Comparison of ENCODE assay signal across 12 cellular contexts in genomic region chr17:61201211-61201610, GRCh38.
DNase-seq lines count a peak whose midpoint lies in the region; ATAC-seq and TF ChIP-seq lines count a peak whose summit lies in the region.
"Had no signal": no experiment of that assay in that cellular context is flagged by ENCODE, and none has a peak within 500 bp of the region (broad histone marks: within the 10 kb centered on the region; RNA-seq: fewer than 3 reads in every experiment).

No MANE protein-coding gene starts in this region.

- ATAC-seq in RWPE2 (ENCODE audit: low read depth): peak; percentile 80
- no peak for ATAC-seq in CD4-positive, alpha-beta T cell (ENCODE audit: poor library complexity)
- ATAC-seq: GM23338 had no signal

- intact Hi-C loops in CD4-positive, alpha-beta T cell (cut with DNase I, micrococcal nuclease): no loop called here

- H3K4me1 Mint-ChIP-seq in CD4-positive, alpha-beta T cell (ENCODE audit: low read depth): no peaks in the 10 kb centered on the region

- CTCF ChIA-PET in CD4-positive, alpha-beta T cell (lab: Charles Lee): no interaction called here

- POLR2A ChIA-PET in CD4-positive, alpha-beta T cell (lab: Charles Lee): no interaction called here

- H3K4me3 ChIP-seq in RWPE2 (ENCODE audit: severe bottlenecking) (no peak overlapping the region), fibroblast of mammary gland (ENCODE audit: control insufficient read depth, low read depth, low read length) (no peak overlapping the region), retinal pigment epithelial cell (ENCODE audit: low read length) (no peak overlapping the region)
- H3K4me3 ChIP-seq: colonic mucosa, GM23338, prostate gland had no signal

- DNase-seq in Daoy (ENCODE audit: low read depth) (peak; percentile 75), RWPE2 (ENCODE audit: low spot score) (no peak), fibroblast of mammary gland (ENCODE audit: low read depth) (peak; percentile 97), retinal pigment epithelial cell (ENCODE audit: low read depth) (peak; percentile 76), NCI-H1694 (lab: John Stamatoyannopoulos, UW) (no peak), GM19238 (ENCODE audit: insufficient read length, low spot score) (no peak)
- no peak for DNase-seq in CD4-positive, alpha-beta T cell
- no peak for DNase-seq in activated T-cell treated with anti-CD3 and anti-CD28 coated beads, Interleukin-2, amount 50 U/mL, for 1 hour
- DNase-seq: colonic mucosa, DMS 273 treated with DMSO at 0.1 percent for 48 hours had no signal

- no peaks in the 10 kb centered on the region for H3K9me3 Mint-ChIP-seq in CD4-positive, alpha-beta T cell
- H3K9me3 Mint-ChIP-seq: GM23338 had no signal

- no peak overlapping the region for H3K27ac Mint-ChIP-seq in CD4-positive, alpha-beta T cell
- H3K27ac Mint-ChIP-seq: GM23338 had no signal

- H3K4me3 Mint-ChIP-seq in CD4-positive, alpha-beta T cell: no peak overlapping the region
- H3K4me3 Mint-ChIP-seq: GM23338 had no signal

- no peak overlapping the region for H3K27ac ChIP-seq in RWPE2 (ENCODE audit: poor library complexity, severe bottlenecking)
- no peak overlapping the region for H3K27ac ChIP-seq in CD4-positive, alpha-beta T cell (ENCODE audit: low read depth, low read length)
- H3K27ac ChIP-seq: colonic mucosa, prostate gland had no signal

- H3K9me3 ChIP-seq in RWPE2 (ENCODE audit: severe bottlenecking): no peaks in the 10 kb centered on the region
- H3K9me3 ChIP-seq in CD4-positive, alpha-beta T cell (ENCODE audit: control insufficient read depth, low read length): no peaks in the 10 kb centered on the region
- H3K9me3 ChIP-seq: colonic mucosa, prostate gland had no signal

- no peak for TF ChIP-seq CTCF in RWPE2 (IDR thresholded peaks at IDR 0.05; ENCODE audit: poor library complexity, severe bottlenecking)
- TF ChIP-seq CTCF in fibroblast of mammary gland (conservative IDR thresholded peaks at IDR 0.05; ENCODE audit: control insufficient read depth, insufficient read depth, low read depth, low read length): no peak
- TF ChIP-seq CTCF in retinal pigment epithelial cell (conservative IDR thresholded peaks at IDR 0.05; ENCODE audit: low read depth, low read length): no peak
- no peak for TF ChIP-seq CTCF in CD4-positive, alpha-beta T cell (IDR thresholded peaks at IDR 0.05)

- H3K36me3 Mint-ChIP-seq in CD4-positive, alpha-beta T cell (ENCODE audit: low read depth): no peaks in the 10 kb centered on the region

- no peaks in the 10 kb centered on the region for H3K27me3 Mint-ChIP-seq in CD4-positive, alpha-beta T cell

- H3K27me3 ChIP-seq in RWPE2 (ENCODE audit: insufficient read depth, poor library complexity, severe bottlenecking): no peaks in the 10 kb centered on the region
- no peaks in the 10 kb centered on the region for H3K27me3 ChIP-seq in CD4-positive, alpha-beta T cell (ENCODE audit: control insufficient read depth, insufficient read depth, low read length)
- H3K27me3 ChIP-seq: colonic mucosa had no signal

- H3K4me1 ChIP-seq in RWPE2 (ENCODE audit: insufficient read depth, poor library complexity, severe bottlenecking): no peaks in the 10 kb centered on the region
- H3K4me1 ChIP-seq: colonic mucosa had no signal

- H3K36me3 ChIP-seq in RWPE2 (ENCODE audit: low read depth): no peaks in the 10 kb centered on the region
- H3K36me3 ChIP-seq: colonic mucosa, prostate gland had no signal

Comparison
In these comparisons a context has a peak if more than half of its experiments do, and no peak if none do; other contexts are left out.
1. DNase-seq: peak in Daoy (single experiment), fibroblast of mammary gland (single experiment) and retinal pigment epithelial cell (single experiment); none in RWPE2 (single experiment), NCI-H1694 (single experiment), CD4-positive, alpha-beta T cell (0 of 10), activated T-cell treated with anti-CD3 and anti-CD28 coated beads, Interleukin-2, amount 50 U/mL, for 1 hour (single experiment) and GM19238 (single experiment).